12 cellular contexts compared by ENCODE assay signal in genomic region chr1:99644302-99645004, GRCh38. TPM values are rescaled to one million over a fixed set of nuclear protein-coding genes. Genes with fewer than 3 reads are reported as not detected.
DNase-seq lines count a peak whose midpoint lies in the region; ATAC-seq and TF ChIP-seq lines count a peak whose summit lies in the region.
"Had no signal": no experiment of that assay in that cellular context is flagged by ENCODE, and none has a peak within 500 bp of the region (broad histone marks: within the 10 kb centered on the region; RNA-seq: fewer than 3 reads in every experiment).

No MANE protein-coding gene starts in this region.

- no peaks in the 10 kb centered on the region for H3K9me3 Mint-ChIP-seq in activated CD8-positive, alpha-beta T cell treated with anti-CD3 and anti-CD28 coated beads for 36 hours
- H3K9me3 Mint-ChIP-seq: activated naive CD4-positive, alpha-beta T cell treated with anti-CD3 and anti-CD28 coated beads, Interleukin-2, amount 50 U/mL, for 72 hours had no signal

- TF ChIP-seq CTCF in GM12865 (IDR thresholded peaks at IDR 0.05; ENCODE audit: insufficient read depth, low read depth, low read length, missing control alignments) = no peak
- no peak for TF ChIP-seq CTCF in psoas muscle (IDR thresholded peaks at IDR 0.05)
- no peak for TF ChIP-seq CTCF in activated CD8-positive, alpha-beta T cell treated with anti-CD3 and anti-CD28 coated beads for 36 hours (IDR thresholded peaks at IDR 0.05)

- peak overlapping the region; percentile 92 for H3K27ac ChIP-seq in psoas muscle
- H3K27ac ChIP-seq: BLaER1 treated with 17β-estradiol and CSF1 and Interleukin-3, amounts not matched to agents 10 nM and 100 nM had no signal

- peaks cover 10% of the 10 kb centered on the region for H3K4me1 ChIP-seq in psoas muscle
- H3K4me1 ChIP-seq: BLaER1 treated with 17β-estradiol and CSF1 and Interleukin-3, amounts not matched to agents 10 nM and 100 nM had no signal

- 29 to 58% (median 30%) methylated on average over 2 of the region's 2 CpGs for WGBS in psoas muscle, 3 donors

- no peaks in the 10 kb centered on the region for H3K4me1 Mint-ChIP-seq in activated CD8-positive, alpha-beta T cell treated with anti-CD3 and anti-CD28 coated beads for 36 hours (ENCODE audit: low read depth)

- intact Hi-C loops in psoas muscle (cut with DNase I) = no loop called here
- intact Hi-C loops in activated CD8-positive, alpha-beta T cell treated with anti-CD3 and anti-CD28 coated beads for 36 hours (cut with micrococcal nuclease) = no loop called here

- POLR2A ChIA-PET in HEK293T (lab: Yijun Ruan, JAX) = interaction anchor here (1.6 kb wide), 1 partner anchor 18 kb away, joined by 5 read pairs; no protein-coding TSS in a partner anchor
- POLR2A ChIA-PET in activated CD8-positive, alpha-beta T cell treated with anti-CD3 and anti-CD28 coated beads for 36 hours (lab: Charles Lee) = no interaction called here

- peaks cover 0 to 5% of the 10 kb centered on the region in 2 donors for H3K36me3 ChIP-seq in psoas muscle (ENCODE audit: insufficient read depth in 1 of 2, low read depth in 1 of 2)
- H3K36me3 ChIP-seq: BLaER1 treated with 17β-estradiol and CSF1 and Interleukin-3, amounts not matched to agents 10 nM and 100 nM had no signal

- no peaks in the 10 kb centered on the region for H3K36me3 Mint-ChIP-seq in activated CD8-positive, alpha-beta T cell treated with anti-CD3 and anti-CD28 coated beads for 36 hours (ENCODE audit: low read depth)
- H3K36me3 Mint-ChIP-seq: activated naive CD4-positive, alpha-beta T cell treated with anti-CD3 and anti-CD28 coated beads, Interleukin-2, amount 50 U/mL, for 72 hours had no signal

- no peaks in the 10 kb centered on the region for H3K27me3 ChIP-seq in psoas muscle (ENCODE audit: insufficient read depth in 3 of 3, low read length in 2 of 3)
- H3K27me3 ChIP-seq: BLaER1 treated with 17β-estradiol and CSF1 and Interleukin-3, amounts not matched to agents 10 nM and 100 nM had no signal

- no peak overlapping the region for H3K4me3 ChIP-seq in GM12865 (ENCODE audit: low read depth, low read length)
- H3K4me3 ChIP-seq in psoas muscle = peak overlapping the region; percentile 72
- H3K4me3 ChIP-seq: BLaER1 treated with 17β-estradiol and CSF1 and Interleukin-3, amounts not matched to agents 10 nM and 100 nM had no signal

- H3K27ac Mint-ChIP-seq in activated CD8-positive, alpha-beta T cell treated with anti-CD3 and anti-CD28 coated beads for 36 hours = no peak overlapping the region
- H3K27ac Mint-ChIP-seq: activated naive CD4-positive, alpha-beta T cell treated with anti-CD3 and anti-CD28 coated beads, Interleukin-2, amount 50 U/mL, for 72 hours had no signal

- ATAC-seq in psoas muscle (no peak), left lobe of liver (no peak)
- no peak for ATAC-seq in activated CD8-positive, alpha-beta T cell treated with anti-CD3 and anti-CD28 coated beads for 36 hours
- ATAC-seq: activated naive CD4-positive, alpha-beta T cell treated with anti-CD3 and anti-CD28 coated beads, Interleukin-2, amount 50 U/mL, for 72 hours; stimulated activated naive CD8-positive, alpha-beta T cell treated with anti-CD3 and anti-CD28 coated beads, Interleukin-15, Interleukin-2, amounts not matched to agents 100 U/mL and 50 U/mL, for 24 hours had no signal

- in situ Hi-C loops in KBM-7 (cut with MboI; ENCODE audit: low pct_unique_long_range_greater_than_20kb, low sequenced_read_pairs) = no loop called here

- CTCF ChIA-PET in HEK293T (lab: Yijun Ruan, JAX) = no interaction called here
- CTCF ChIA-PET in activated CD8-positive, alpha-beta T cell treated with anti-CD3 and anti-CD28 coated beads for 36 hours (lab: Charles Lee) = no interaction called here

- H3K27me3 Mint-ChIP-seq in activated CD8-positive, alpha-beta T cell treated with anti-CD3 and anti-CD28 coated beads for 36 hours = peaks cover 14% of the 10 kb centered on the region

- H3K9me3 ChIP-seq in psoas muscle = no peaks in the 10 kb centered on the region
- H3K9me3 ChIP-seq: BLaER1 treated with 17β-estradiol and CSF1 and Interleukin-3, amounts not matched to agents 10 nM and 100 nM had no signal

- DNase-seq in GM12865 (ENCODE audit: low read depth) = peak; percentile 21
- peak; percentile 58 for DNase-seq in M059J (ENCODE audit: low read depth)
- peak; percentile 62 for DNase-seq in cerebellar cortex (ENCODE audit: low spot score)
- no peak for DNase-seq in psoas muscle
- DNase-seq in HEK293T (ENCODE audit: extremely low spot score) = no peak
- no peak for DNase-seq in activated CD8-positive, alpha-beta T cell treated with anti-CD3 and anti-CD28 coated beads for 36 hours
- DNase-seq in KBM-7 = no peak
- no peak for DNase-seq in left lobe of liver (ENCODE audit: low spot score)
- DNase-seq: H7; stimulated activated naive CD8-positive, alpha-beta T cell treated with anti-CD3 and anti-CD28 coated beads, Interleukin-15, Interleukin-2, amounts not matched to agents 100 U/mL and 50 U/mL, for 24 hours had no signal

- H3K4me3 Mint-ChIP-seq in activated CD8-positive, alpha-beta T cell treated with anti-CD3 and anti-CD28 coated beads for 36 hours = no peak overlapping the region

TF ChIP-seq in HEK293T, 16 proteins besides CTCF, POLR2A, EP300 and RAD21:
- no peak for TF ChIP-seq ELF4 (IDR thresholded peaks at IDR 0.05)
- TF ChIP-seq SUZ12 (IDR thresholded peaks at IDR 0.05) = no peak
- TF ChIP-seq L3MBTL2 (conservative IDR thresholded peaks at IDR 0.05) = no peak
- TF ChIP-seq TARDBP (IDR thresholded peaks at IDR 0.05) = no peak
- no peak for TF ChIP-seq BHLHE40 (IDR thresholded peaks at IDR 0.05; ENCODE audit: borderline replicate concordance)
- TF ChIP-seq NFRKB (IDR thresholded peaks at IDR 0.05) = no peak
- no peak for TF ChIP-seq SP1 (IDR thresholded peaks at IDR 0.05)
- TF ChIP-seq ZNF384 (IDR thresholded peaks at IDR 0.05) = no peak

RNA-seq across cellular contexts. Expression of gene PALMD, which starts 1.5 kb away (rescaled TPM):
- 10.2 and 11.7 TPM in 2 replicates for total RNA-seq in M059J (2014; rRNA removed; shearing (Covaris generic))
- total RNA-seq in psoas muscle (100 to 1,000 TPM in 3 of 4 donors, 10 to 100 TPM in 1; 46.2 to 219 (median 113) TPM), left lobe of liver (17.1 TPM)
- polyA plus RNA-seq in psoas muscle = 100 to 1,000 TPM in 1 of 3 donors, 10 to 100 TPM in 2; 54.4 to 130 (median 59.4) TPM
- total RNA-seq in activated CD8-positive, alpha-beta T cell treated with anti-CD3 and anti-CD28 coated beads for 36 hours = not detected
- total RNA-seq: activated naive CD4-positive, alpha-beta T cell treated with anti-CD3 and anti-CD28 coated beads, Interleukin-2, amount 50 U/mL, for 72 hours; H7 had no signal

Comparison
In these comparisons a context has a peak if more than half of its experiments do, and no peak if none do; other contexts are left out.
1. DNase-seq: peak in GM12865 (single experiment), M059J (single experiment) and cerebellar cortex (single experiment); none in psoas muscle (0 of 2), HEK293T (single experiment), activated CD8-positive, alpha-beta T cell treated with anti-CD3 and anti-CD28 coated beads for 36 hours (single experiment), KBM-7 (single experiment) and left lobe of liver (single experiment).
2. RNA of gene PALMD, which starts 1.5 kb away (total RNA-seq): 46.2 to 219 TPM in psoas muscle, 17.1 TPM in left lobe of liver (single experiment) and 10.2 to 11.7 TPM in M059J; not detected in activated CD8-positive, alpha-beta T cell treated with anti-CD3 and anti-CD28 coated beads for 36 hours; every median in the first group is over 10 times any median in the second.